17 cellular contexts compared by ENCODE assay signal in genomic region chr2:178205853-178206516, GRCh38. TPM values are rescaled to one million over a fixed set of nuclear protein-coding genes. Genes with fewer than 3 reads are reported as not detected.
DNase-seq lines count a peak whose midpoint lies in the region; ATAC-seq, FAIRE-seq and TF ChIP-seq lines count a peak whose summit lies in the region.
"Had no signal": no experiment of that assay in that cellular context is flagged by ENCODE, and none has a peak within 500 bp of the region (broad histone marks: within the 10 kb centered on the region; RNA-seq: fewer than 3 reads in every experiment).

No MANE protein-coding gene starts in this region.

- 74 to 79% (median 79%) methylated on average over 3 of the region's 3 CpGs for WGBS in small intestine, 3 donors
- 87 to 90% methylated on average over 3 of the region's 3 CpGs for WGBS in pancreas, 2 donors

- H3K9me3 ChIP-seq in WERI-Rb-1 (ENCODE audit: severe bottlenecking) (no peaks in the 10 kb centered on the region), small intestine (ENCODE audit: control insufficient read depth, low read depth) (no peaks in the 10 kb centered on the region), pancreas (no peaks in the 10 kb centered on the region)
- H3K9me3 ChIP-seq: ascending aorta had no signal

- DNase-seq in A172 (ENCODE audit: low spot score) (peak; percentile 57), HCEC 1CT (peak; percentile 79), WERI-Rb-1 (no peak), iris pigment epithelial cell (ENCODE audit: low read depth) (peak; percentile 75), small intestine (no peak), germinal center (ENCODE audit: low spot score) (no peak), erythroblast (lab: John Stamatoyannopoulos, UW) (no peak), pancreas (no peak)
- DNase-seq: activated CD4-positive, alpha-beta T cell treated with anti-CD3 and anti-CD28 coated beads, Interleukin-2, amount 10 ng/mL, durations not matched to agents 7 days and 5 days; dorsolateral prefrontal cortex; hippocampal formation; NCI-H1048; NCI-H345; nucleus accumbens; stimulated activated CD4-positive, alpha-beta T cell treated with anti-CD3 and anti-CD28 coated beads, Interleukin-12 subunit alpha, Interleukin-12 subunit beta, amount 100 ng/mL, for 4 hours had no signal

- no peaks in the 10 kb centered on the region for H3K4me1 ChIP-seq in small intestine (ENCODE audit: control insufficient read depth in 2 of 2, insufficient read depth in 1 of 2, low read depth in 1 of 2, low read length in 1 of 2)
- no peaks in the 10 kb centered on the region for H3K4me1 ChIP-seq in pancreas
- H3K4me1 ChIP-seq: ascending aorta had no signal

- H3K27ac ChIP-seq in WERI-Rb-1 = peak overlapping the region; percentile 30; the same call in 1 of the 2 replicates
- no peak overlapping the region for H3K27ac ChIP-seq in small intestine (ENCODE audit: low read depth in 1 of 2, low read length in 1 of 2)
- H3K27ac ChIP-seq in pancreas = no peak overlapping the region
- H3K27ac ChIP-seq: ascending aorta had no signal

- no peaks in the 10 kb centered on the region for H3K27me3 ChIP-seq in WERI-Rb-1 (ENCODE audit: insufficient read depth, low read depth, severe bottlenecking)
- H3K27me3 ChIP-seq in small intestine (ENCODE audit: control insufficient read depth in 2 of 2, insufficient read depth in 2 of 2, low read length in 2 of 2) = no peaks in the 10 kb centered on the region
- H3K27me3 ChIP-seq in pancreas = no peaks in the 10 kb centered on the region
- H3K27me3 ChIP-seq: ascending aorta, dorsolateral prefrontal cortex had no signal

- H3K4me3 ChIP-seq in WERI-Rb-1 (ENCODE audit: low read depth, low read length) (no peak overlapping the region), small intestine (ENCODE audit: low read depth in 1 of 2, low read length in 2 of 2) (no peak overlapping the region), pancreas (no peak overlapping the region)
- H3K4me3 ChIP-seq: ascending aorta, dorsolateral prefrontal cortex had no signal

- intact Hi-C loops in pancreas (cut with DNase I) = no loop called here

- H3K36me3 ChIP-seq in WERI-Rb-1 (no peaks in the 10 kb centered on the region; the same call in 1 of the 2 replicates), small intestine (ENCODE audit: control insufficient read depth in 2 of 2, insufficient read depth in 2 of 2, low read length in 2 of 2) (no peaks in the 10 kb centered on the region), pancreas (no peaks in the 10 kb centered on the region)
- H3K36me3 ChIP-seq: ascending aorta had no signal

- no peak for TF ChIP-seq CTCF in WERI-Rb-1 (IDR thresholded peaks at IDR 0.05; ENCODE audit: low read depth, low read length)
- no peak for TF ChIP-seq CTCF in pancreas (IDR thresholded peaks at IDR 0.05)

- FAIRE-seq in small intestine (lab: Jason Lieb, UNC) (no peak), pancreas (lab: Jason Lieb, UNC) (no peak)

- ATAC-seq in pancreas = no peak
- ATAC-seq: Panc1 had no signal

- TF ChIP-seq POLR2A in erythroblast (IDR thresholded peaks at IDR 0.05; ENCODE audit: low read length) = no peak

RNA-seq across cellular contexts. Expression of gene OSBPL6, which starts 11.7 kb away (rescaled TPM):
- 2.8 and 3.1 TPM in 2 replicates for total RNA-seq in A172 (2014; rRNA removed; shearing (Covaris generic))
- polyA plus RNA-seq in small intestine (1 to 10 TPM in 2 of 3 donors, under 1 TPM in 1; 0.87 to 1.6 (median 1.4) TPM), pancreas (1 to 10 TPM in 1 of 2 donors, under 1 TPM in 1; 0.30 to 1.4 TPM)
- 1 to 10 TPM in 2 of 6 donors, under 1 TPM in 4; 0.58 to 1.2 (median 0.79) TPM for total RNA-seq in pancreas

Comparison
In these comparisons a context has a peak if more than half of its experiments do, and no peak if none do; other contexts are left out.
1. DNase-seq: peak in A172 (single experiment), HCEC 1CT (single experiment) and iris pigment epithelial cell (single experiment); none in WERI-Rb-1 (single experiment), small intestine (single experiment), germinal center (single experiment), erythroblast (0 of 2) and pancreas (0 of 6).